In the genomic region with DNA sequence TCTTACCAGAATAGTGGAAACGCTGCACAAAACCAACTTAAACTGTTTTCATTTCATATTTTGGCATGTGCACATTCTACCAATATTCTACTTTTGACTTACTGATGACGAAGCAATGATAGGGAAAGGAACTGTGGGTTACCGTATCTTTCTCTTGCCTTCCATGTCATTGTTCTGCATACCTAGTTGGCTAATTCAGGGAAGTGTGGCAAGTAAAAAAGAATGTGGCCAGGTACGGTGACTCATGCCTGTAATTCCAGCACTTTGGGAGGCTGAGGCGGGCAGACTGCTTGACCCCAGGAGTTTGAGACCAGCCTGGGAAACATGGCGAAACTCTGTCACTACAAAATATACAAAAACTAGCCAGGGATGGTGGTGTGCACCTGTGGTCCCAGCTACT, we compare ENCODE assay signal across 14 cellular contexts.
"Had no signal": no experiment of that assay in that cellular context is flagged by ENCODE, and none has a peak within 500 bp of the region (broad histone marks: within the 10 kb centered on the region; RNA-seq: fewer than 3 reads in every experiment).

No MANE protein-coding gene starts in this region.

- H3K36me3 ChIP-seq: colonic mucosa, gastroesophageal sphincter, sigmoid colon, WERI-Rb-1 had no signal

- ATAC-seq: activated naive CD8-positive, alpha-beta T cell treated with anti-CD3 and anti-CD28 coated beads, Interleukin-2, amount 50 U/mL, for 24 hours; gastroesophageal sphincter; naive thymus-derived CD8-positive, alpha-beta T cell; stimulated activated naive CD8-positive, alpha-beta T cell treated with anti-CD3 and anti-CD28 coated beads, Interleukin-15, amount 100 ng/mL, for 72 hours; T-cell had no signal

- H3K27ac ChIP-seq: colonic mucosa, gastroesophageal sphincter, sigmoid colon, testis, WERI-Rb-1 had no signal

- DNase-seq: activated CD4-positive, alpha-beta T cell treated with anti-CD3 and anti-CD28 coated beads for 48 hours; activated naive CD4-positive, alpha-beta T cell treated with Interleukin-2 at 50 U/mL for 16 hours; activated naive CD8-positive, alpha-beta T cell treated with anti-CD3 and anti-CD28 coated beads, Interleukin-2, amount 50 U/mL, for 24 hours; caudate nucleus; colonic mucosa; kidney; naive thymus-derived CD8-positive, alpha-beta T cell; sigmoid colon; stimulated activated CD4-positive, alpha-beta T cell treated with anti-CD3 and anti-CD28 coated beads, Interleukin-2, amount 100 ng/mL, for 48 hours; stimulated activated naive CD8-positive, alpha-beta T cell treated with anti-CD3 and anti-CD28 coated beads, Interleukin-15, amount 100 ng/mL, for 72 hours; T-cell; testis; WERI-Rb-1 had no signal

- H3K4me3 ChIP-seq: colonic mucosa, gastroesophageal sphincter, sigmoid colon, testis had no signal

- H3K27me3 ChIP-seq: colonic mucosa, gastroesophageal sphincter, sigmoid colon, testis had no signal

- H3K4me1 ChIP-seq: colonic mucosa, gastroesophageal sphincter, sigmoid colon, testis had no signal

- H3K9me3 ChIP-seq: colonic mucosa, gastroesophageal sphincter, sigmoid colon, testis had no signal
